26 cellular contexts compared by ENCODE assay signal in the genomic region with DNA sequence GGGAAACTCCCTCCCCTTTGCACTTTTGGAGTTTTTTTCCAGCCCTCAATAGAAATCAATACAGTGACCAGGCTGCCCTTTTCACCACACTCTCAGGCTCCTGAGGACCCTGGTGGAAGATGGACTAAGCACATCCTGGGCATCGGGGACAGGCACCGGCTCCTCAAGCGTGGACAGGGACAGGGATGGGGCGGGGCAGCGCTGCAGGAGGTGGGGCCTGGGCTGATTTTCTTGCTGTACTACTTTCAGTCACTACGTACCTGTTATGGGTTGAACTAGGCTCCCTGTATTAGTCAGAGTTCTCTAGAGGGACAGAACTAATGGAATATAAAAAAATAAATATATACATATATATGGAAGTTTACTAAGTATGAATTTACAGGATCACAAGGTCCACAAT. TPM values are rescaled to one million over a fixed set of nuclear protein-coding genes. Genes with fewer than 3 reads are reported as not detected.
DNase-seq lines count a peak whose midpoint lies in the region; ATAC-seq and TF ChIP-seq lines count a peak whose summit lies in the region.
"Had no signal": no experiment of that assay in that cellular context is flagged by ENCODE, and none has a peak within 500 bp of the region (broad histone marks: within the 10 kb centered on the region; RNA-seq: fewer than 3 reads in every experiment).

No MANE protein-coding gene starts in this region.

- H3K9me3 ChIP-seq in neutrophil (no peaks in the 10 kb centered on the region), gastrocnemius medialis (no peaks in the 10 kb centered on the region)
- H3K9me3 ChIP-seq: breast epithelium, ovary had no signal

- H3K27ac Mint-ChIP-seq in activated T-cell treated with anti-CD3 and anti-CD28 coated beads, Interleukin-2, amount 50 U/mL, for 24 hours = peak overlapping the region; percentile 96
- H3K27ac Mint-ChIP-seq in activated T-cell treated with anti-CD3 and anti-CD28 coated beads, Interleukin-2, amount 50 U/mL, for 72 hours = no peak overlapping the region
- H3K27ac Mint-ChIP-seq in IgD-negative memory B cell (peak overlapping the region in 2 of 3 donors; percentile 25 to 53), chondrocyte (ENCODE audit: unreplicated experiment) (no peak overlapping the region)
- H3K27ac Mint-ChIP-seq: H9, type B pancreatic cell had no signal

- H3K4me1 Mint-ChIP-seq in activated T-cell treated with anti-CD3 and anti-CD28 coated beads, Interleukin-2, amount 50 U/mL, for 24 hours (ENCODE audit: low read depth) = peaks cover 84% of the 10 kb centered on the region
- H3K4me1 Mint-ChIP-seq in activated T-cell treated with anti-CD3 and anti-CD28 coated beads, Interleukin-2, amount 50 U/mL, for 72 hours (ENCODE audit: low read depth) = peaks cover 53% of the 10 kb centered on the region
- peaks cover 32 to 68% (median 54%) of the 10 kb centered on the region in 3 donors for H3K4me1 Mint-ChIP-seq in IgD-negative memory B cell
- H3K4me1 Mint-ChIP-seq in chondrocyte (ENCODE audit: low read depth) = peaks cover 4% of the 10 kb centered on the region

- H3K27ac ChIP-seq in neutrophil = peak overlapping the region; percentile 95
- no peak overlapping the region for H3K27ac ChIP-seq in gastrocnemius medialis
- H3K27ac ChIP-seq: ovary had no signal

- no peaks in the 10 kb centered on the region for H3K27me3 Mint-ChIP-seq in activated T-cell treated with anti-CD3 and anti-CD28 coated beads, Interleukin-2, amount 50 U/mL, for 24 hours
- no peaks in the 10 kb centered on the region for H3K27me3 Mint-ChIP-seq in activated T-cell treated with anti-CD3 and anti-CD28 coated beads, Interleukin-2, amount 50 U/mL, for 72 hours (ENCODE audit: low read depth)
- H3K27me3 Mint-ChIP-seq in IgD-negative memory B cell (peaks cover 1% of the 10 kb centered on the region), chondrocyte (ENCODE audit: low read depth) (peaks cover 12% of the 10 kb centered on the region)
- H3K27me3 Mint-ChIP-seq: stimulated activated naive CD8-positive, alpha-beta T cell treated with anti-CD3 and anti-CD28 coated beads, Interleukin-15, amount 100 ng/mL, for 72 hours had no signal

- in situ Hi-C loops in gastrocnemius medialis (cut with MboI; ENCODE audit: low sequenced_read_pairs in 4 of 4) = no loop called here

- TF ChIP-seq POLR2A in gastrocnemius medialis (IDR thresholded peaks at IDR 0.05) = no peak

- TF ChIP-seq CTCF in chondrocyte (IDR thresholded peaks at IDR 0.05) (no peak), neutrophil (IDR thresholded peaks at IDR 0.05) (no peak), gastrocnemius medialis (IDR thresholded peaks at IDR 0.05 in 4 of 5, conservative IDR thresholded peaks at IDR 0.05 in 1 of 5) (no peak)

- intact Hi-C loops in gastrocnemius medialis (cut with DNase I; ENCODE audit: low total_unique reads) = loop anchor here (5.0 kb wide), 1 partner anchor 63 kb away; the partner anchor contains the start of gene MX1

- no peaks in the 10 kb centered on the region for H3K9me3 Mint-ChIP-seq in activated T-cell treated with anti-CD3 and anti-CD28 coated beads, Interleukin-2, amount 50 U/mL, for 24 hours
- H3K9me3 Mint-ChIP-seq in activated T-cell treated with anti-CD3 and anti-CD28 coated beads, Interleukin-2, amount 50 U/mL, for 72 hours = no peaks in the 10 kb centered on the region
- no peaks in the 10 kb centered on the region for H3K9me3 Mint-ChIP-seq in IgD-negative memory B cell
- no peaks in the 10 kb centered on the region for H3K9me3 Mint-ChIP-seq in chondrocyte (ENCODE audit: low read depth)
- H3K9me3 Mint-ChIP-seq: H9; stimulated activated naive CD8-positive, alpha-beta T cell treated with anti-CD3 and anti-CD28 coated beads, Interleukin-15, amount 100 ng/mL, for 72 hours; T-helper 1 cell treated with Interleukin-12 subunit alpha and Interleukin-12 subunit beta and Interleukin-4 antibody, amounts not matched to agents 30 μg/mL and 1 μg/mL, for 36 hours; type B pancreatic cell had no signal

- no peak for ATAC-seq in activated T-cell treated with anti-CD3 and anti-CD28 coated beads, Interleukin-2, amount 50 U/mL, for 72 hours (replicated peaks in 1 of 2)
- ATAC-seq in gastrocnemius medialis = no peak
- ATAC-seq in HG02678 (IDR thresholded peaks at IDR 0.05; ENCODE audit: unreplicated experiment) = no peak
- ATAC-seq: activated CD4-positive, CD25-positive, alpha-beta regulatory T cell treated with anti-CD3 and anti-CD28 coated beads, Interleukin-2, amount 50 U/mL, for 24 hours; left ventricle myocardium superior; stimulated activated naive CD8-positive, alpha-beta T cell treated with anti-CD3 and anti-CD28 coated beads, Interleukin-15, amount 100 ng/mL, for 72 hours had no signal

- H3K4me1 ChIP-seq in neutrophil (ENCODE audit: control insufficient read depth in 1 of 2, insufficient read depth in 1 of 2, low read depth in 1 of 2, low read length in 1 of 2) (peaks cover 86 to 92% of the 10 kb centered on the region in 2 experiments), gastrocnemius medialis (peaks cover 0 to 6% of the 10 kb centered on the region in 2 donors)

- H3K4me3 ChIP-seq in neutrophil (ENCODE audit: low read depth in 1 of 2, low read length in 1 of 2) = peak overlapping the region; percentile 74 to 89
- H3K4me3 ChIP-seq in gastrocnemius medialis = no peak overlapping the region
- H3K4me3 ChIP-seq: ovary had no signal

- DNase-seq in activated T-cell treated with anti-CD3 and anti-CD28 coated beads, Interleukin-2, amount 50 U/mL, for 24 hours = peak; percentile 55
- no peak for DNase-seq in activated T-cell treated with anti-CD3 and anti-CD28 coated beads, Interleukin-2, amount 50 U/mL, for 72 hours
- peak; percentile 71 for DNase-seq in chondrocyte (ENCODE audit: low spot score)
- no peak for DNase-seq in UCSD-AML1 (lab: John Stamatoyannopoulos, UW; ENCODE audit: unreplicated experiment)
- no peak for DNase-seq in gastrocnemius medialis
- DNase-seq: activated T-cell treated with anti-CD3 and anti-CD28 coated beads, Interleukin-2, amount 50 U/mL, for 1 hour; COR-L47; erythroblast; glutamatergic neuron; H9; KG1; left ventricle myocardium superior; NCI-H2171; NCI-H526 treated with DMSO at 0.1 percent for 48 hours; OCI-M1; SIG-M5; stimulated activated naive CD8-positive, alpha-beta T cell treated with anti-CD3 and anti-CD28 coated beads, Interleukin-15, amount 100 ng/mL, for 72 hours had no signal

- H3K36me3 ChIP-seq in neutrophil = peaks cover 57% of the 10 kb centered on the region
- H3K36me3 ChIP-seq in gastrocnemius medialis = no peaks in the 10 kb centered on the region
- H3K36me3 ChIP-seq: breast epithelium, ovary had no signal

- H3K4me3 Mint-ChIP-seq in activated T-cell treated with anti-CD3 and anti-CD28 coated beads, Interleukin-2, amount 50 U/mL, for 24 hours = peak overlapping the region; percentile 15
- H3K4me3 Mint-ChIP-seq in activated T-cell treated with anti-CD3 and anti-CD28 coated beads, Interleukin-2, amount 50 U/mL, for 72 hours = no peak overlapping the region
- H3K4me3 Mint-ChIP-seq in IgD-negative memory B cell (peak overlapping the region in 2 of 4 donors; percentile 65 to 91), chondrocyte (ENCODE audit: unreplicated experiment) (no peak overlapping the region)
- H3K4me3 Mint-ChIP-seq: H9, type B pancreatic cell had no signal

- H3K27me3 ChIP-seq in neutrophil (no peaks in the 10 kb centered on the region), gastrocnemius medialis (peaks cover 0 to 3% (median 0%) of the 10 kb centered on the region in 3 donors)
- H3K27me3 ChIP-seq: breast epithelium, ovary had no signal

- H3K36me3 Mint-ChIP-seq in activated T-cell treated with anti-CD3 and anti-CD28 coated beads, Interleukin-2, amount 50 U/mL, for 24 hours (ENCODE audit: low read depth) = peaks cover 14% of the 10 kb centered on the region
- peaks cover 0 to 4% of the 10 kb centered on the region in 2 donors for H3K36me3 Mint-ChIP-seq in activated T-cell treated with anti-CD3 and anti-CD28 coated beads, Interleukin-2, amount 50 U/mL, for 72 hours (ENCODE audit: insufficient read depth in 2 of 2)
- peaks cover 7% of the 10 kb centered on the region for H3K36me3 Mint-ChIP-seq in IgD-negative memory B cell
- H3K36me3 Mint-ChIP-seq in chondrocyte (ENCODE audit: low read depth) = no peaks in the 10 kb centered on the region
- H3K36me3 Mint-ChIP-seq: type B pancreatic cell had no signal

RNA-seq across cellular contexts. Expression of gene MX2, which starts 2.5 kb away (rescaled TPM):
- total RNA-seq in activated T-cell treated with anti-CD3 and anti-CD28 coated beads, Interleukin-2, amount 50 U/mL, for 72 hours = 10 to 100 TPM; 30.1 to 47.9 TPM
- 36.6 TPM for polyA plus RNA-seq in IgD-negative memory B cell
- total RNA-seq in chondrocyte (not detected in 3 replicates), gastrocnemius medialis (1 to 10 TPM; 1.1 to 6.8 (median 2.2) TPM)

RNA-seq across cellular contexts. Expression of gene FAM3B, which starts 47.7 kb away (rescaled TPM):
- not detected for total RNA-seq in activated T-cell treated with anti-CD3 and anti-CD28 coated beads, Interleukin-2, amount 50 U/mL, for 72 hours
- not detected for polyA plus RNA-seq in IgD-negative memory B cell
- total RNA-seq in chondrocyte = not detected in 3 replicates
- not detected for total RNA-seq in gastrocnemius medialis
- total RNA-seq: dermis microvascular lymphatic vessel endothelial cell, left ventricle myocardium superior had no signal

Comparison
In these comparisons a context has a peak if more than half of its experiments do, and no peak if none do; other contexts are left out.
1. DNase-seq: peak in activated T-cell treated with anti-CD3 and anti-CD28 coated beads, Interleukin-2, amount 50 U/mL, for 24 hours (single experiment) and chondrocyte (single experiment); none in activated T-cell treated with anti-CD3 and anti-CD28 coated beads, Interleukin-2, amount 50 U/mL, for 72 hours (0 of 2), UCSD-AML1 (single experiment) and gastrocnemius medialis (0 of 2).
2. H3K27ac Mint-ChIP-seq: peak in activated T-cell treated with anti-CD3 and anti-CD28 coated beads, Interleukin-2, amount 50 U/mL, for 24 hours (single experiment) and IgD-negative memory B cell (2 of 3); none in activated T-cell treated with anti-CD3 and anti-CD28 coated beads, Interleukin-2, amount 50 U/mL, for 72 hours (single experiment) and chondrocyte (single experiment).
3. H3K4me3 ChIP-seq: peak in neutrophil (2 of 2); none in gastrocnemius medialis (0 of 4).